Comparison of ENCODE assay signal across 9 cellular contexts in the genomic region with DNA sequence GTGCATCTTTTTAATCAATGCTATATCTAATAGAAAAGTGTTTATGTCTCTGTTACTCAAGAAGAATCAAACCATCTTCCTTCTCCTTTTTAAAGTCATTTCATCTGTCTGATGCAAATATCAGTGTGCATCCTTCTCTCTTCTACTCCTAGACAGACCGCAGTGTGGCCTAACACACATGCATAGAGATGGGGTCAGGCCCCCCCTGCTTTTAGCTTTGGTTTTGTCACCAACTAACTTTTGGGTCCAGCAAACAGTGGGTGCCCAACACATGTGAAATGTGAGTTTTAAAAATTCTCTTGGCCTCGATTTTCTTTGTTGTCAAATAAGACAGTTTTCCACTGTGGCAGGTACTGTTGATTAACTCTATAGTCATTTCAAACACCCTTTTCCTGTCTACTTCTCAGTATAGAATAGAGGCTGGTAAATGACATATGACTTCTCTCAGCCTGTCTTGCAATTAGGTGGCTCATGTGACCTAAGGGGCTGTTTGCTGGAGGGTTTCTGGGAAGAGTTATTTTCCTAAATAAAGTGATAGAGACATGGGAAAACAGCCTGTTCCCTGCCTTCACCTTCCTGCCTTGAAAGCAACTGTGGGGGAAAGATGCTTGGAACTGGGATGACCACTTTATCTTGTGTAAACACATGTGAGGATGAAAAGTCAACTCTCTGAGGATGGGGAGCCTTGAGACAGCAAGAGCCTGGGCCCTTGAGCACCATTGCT.
DNase-seq lines count a peak whose midpoint lies in the region; ATAC-seq and TF ChIP-seq lines count a peak whose summit lies in the region.
"Had no signal": no experiment of that assay in that cellular context is flagged by ENCODE, and none has a peak within 500 bp of the region (broad histone marks: within the 10 kb centered on the region; RNA-seq: fewer than 3 reads in every experiment).

No MANE protein-coding gene starts in this region.

- TF ChIP-seq CTCF in GM23338 (conservative IDR thresholded peaks at IDR 0.05; ENCODE audit: low read depth in 2 of 2): no peak

- no peaks in the 10 kb centered on the region for H3K27me3 Mint-ChIP-seq in central memory CD8-positive, alpha-beta T cell
- H3K27me3 Mint-ChIP-seq in GM23338 (ENCODE audit: insufficient read depth, low read depth, poor library complexity): no peaks in the 10 kb centered on the region

- H3K27ac Mint-ChIP-seq in central memory CD8-positive, alpha-beta T cell (ENCODE audit: low read depth): peak overlapping the region; percentile 93
- no peak overlapping the region for H3K27ac Mint-ChIP-seq in GM23338

- H3K79me2 ChIP-seq in GM23338 (replicated peaks; ENCODE audit: insufficient read depth): no peaks in the 10 kb centered on the region

- peaks cover 62% of the 10 kb centered on the region for H3K4me1 Mint-ChIP-seq in central memory CD8-positive, alpha-beta T cell
- no peaks in the 10 kb centered on the region for H3K4me1 Mint-ChIP-seq in GM23338

- no peaks in the 10 kb centered on the region for H3K36me3 Mint-ChIP-seq in central memory CD8-positive, alpha-beta T cell (ENCODE audit: insufficient read depth)
- no peaks in the 10 kb centered on the region for H3K36me3 Mint-ChIP-seq in GM23338 (ENCODE audit: low read depth)

- H3K27ac ChIP-seq in GM23338 (ENCODE audit: low read depth): no peak overlapping the region
- H3K27ac ChIP-seq: psoas muscle had no signal

- peak; percentile 62 for ATAC-seq in GM18907 (IDR thresholded peaks at IDR 0.05; ENCODE audit: unreplicated experiment)
- ATAC-seq in GM21737 (IDR thresholded peaks at IDR 0.05; ENCODE audit: unreplicated experiment): peak; percentile 47
- ATAC-seq in HG03439 (IDR thresholded peaks at IDR 0.05; ENCODE audit: unreplicated experiment): peak; percentile 40
- no peak for ATAC-seq in central memory CD8-positive, alpha-beta T cell (replicated peaks; ENCODE audit: extremely low read depth, poor library complexity, severe bottlenecking)
- no peak for ATAC-seq in HG03097 (IDR thresholded peaks at IDR 0.05; ENCODE audit: low FRiP score, unreplicated experiment)
- ATAC-seq in GM23338: no peak
- ATAC-seq: psoas muscle had no signal

- H3F3A ChIP-seq in GM23338 (replicated peaks; ENCODE audit: low read depth): no peaks in the 10 kb centered on the region

- no peaks in the 10 kb centered on the region for H4K20me1 ChIP-seq in GM23338 (replicated peaks; ENCODE audit: insufficient read depth)

- H3K4me2 ChIP-seq in GM23338: no peak overlapping the region

- H3K36me3 ChIP-seq in GM23338 (ENCODE audit: insufficient read depth): no peaks in the 10 kb centered on the region

- no peaks in the 10 kb centered on the region for H3K4me1 ChIP-seq in GM23338 (ENCODE audit: insufficient read depth)
- H3K4me1 ChIP-seq: psoas muscle had no signal

- peaks cover 6% of the 10 kb centered on the region for H3K9me3 Mint-ChIP-seq in central memory CD8-positive, alpha-beta T cell
- H3K9me3 Mint-ChIP-seq in GM23338: no peaks in the 10 kb centered on the region; the same call in 2 of the 3 replicates

- no peak overlapping the region for H3K4me3 ChIP-seq in GM23338
- H3K4me3 ChIP-seq: psoas muscle had no signal

- H2AFZ ChIP-seq in GM23338: no peak overlapping the region

- no peak overlapping the region for H3K4me3 Mint-ChIP-seq in central memory CD8-positive, alpha-beta T cell
- H3K4me3 Mint-ChIP-seq in GM23338: no peak overlapping the region

- H3K9me2 ChIP-seq in GM23338 (ENCODE audit: insufficient read depth): no peaks in the 10 kb centered on the region

- H3K27me3 ChIP-seq in GM23338 (ENCODE audit: insufficient read depth): no peaks in the 10 kb centered on the region

- DNase-seq in central memory CD8-positive, alpha-beta T cell (ENCODE audit: low spot score in 2 of 2): no peak
- DNase-seq in NCI-H446 treated with DMSO at 0.1 percent for 48 hours (lab: John Stamatoyannopoulos, UW) (no peak), superior temporal gyrus (ENCODE audit: extremely low spot score) (no peak), GM23338 (ENCODE audit: low spot score) (no peak)
- DNase-seq: psoas muscle had no signal

TF ChIP-seq in GM23338, 12 proteins besides CTCF, POLR2A, EP300 and RAD21:
- no peak for TF ChIP-seq EZH2phosphoT487 (IDR thresholded peaks at IDR 0.05; ENCODE audit: unreplicated experiment)

Comparison
In these comparisons a context has a peak if more than half of its experiments do, and no peak if none do; other contexts are left out.
1. ATAC-seq: peak in GM18907 (single experiment), GM21737 (single experiment) and HG03439 (single experiment); none in central memory CD8-positive, alpha-beta T cell (single experiment), HG03097 (single experiment) and GM23338 (single experiment).